In genomic region chr9:20725675-20726074, GRCh38 we compare ENCODE assay signal across 14 cellular contexts. TPM values are rescaled to one million over a fixed set of nuclear protein-coding genes. Genes with fewer than 3 reads are reported as not detected.
DNase-seq lines count a peak whose midpoint lies in the region; ATAC-seq, FAIRE-seq and TF ChIP-seq lines count a peak whose summit lies in the region.
"Had no signal": no experiment of that assay in that cellular context is flagged by ENCODE, and none has a peak within 500 bp of the region (broad histone marks: within the 10 kb centered on the region; RNA-seq: fewer than 3 reads in every experiment).

No MANE protein-coding gene starts in this region.

- H3K9me3 ChIP-seq in lower lobe of right lung: no peaks in the 10 kb centered on the region
- H3K9me3 ChIP-seq: breast epithelium had no signal

- intact Hi-C loops in lower lobe of right lung (cut with DNase I): no loop called here

- CTCF ChIA-PET in activated CD8-positive, alpha-beta T cell treated with anti-CD3 and anti-CD28 coated beads, Interleukin-2, amount 10 ng/mL, durations not matched to agents 7 days and 5 days (lab: Charles Lee): no interaction called here

- no peaks in the 10 kb centered on the region for H3K27me3 Mint-ChIP-seq in T-helper 2 cell treated with Interferon-gamma antibody and Interleukin-4, amounts not matched to agents 5 μg/mL and 100 μg/mL, for 36 hours (ENCODE audit: low read depth)
- no peaks in the 10 kb centered on the region for H3K27me3 Mint-ChIP-seq in activated CD8-positive, alpha-beta T cell treated with anti-CD3 and anti-CD28 coated beads, Interleukin-2, amount 10 ng/mL, durations not matched to agents 7 days and 5 days (ENCODE audit: low read depth)
- H3K27me3 Mint-ChIP-seq: CD4-positive, alpha-beta memory T cell; stimulated activated naive CD8-positive, alpha-beta T cell treated with anti-CD3 and anti-CD28 coated beads, Interleukin-15, amount 100 ng/mL, for 72 hours had no signal

- H3K4me1 ChIP-seq in lower lobe of right lung: peaks cover 9% of the 10 kb centered on the region
- H3K4me1 ChIP-seq: breast epithelium had no signal

- peaks cover 20% of the 10 kb centered on the region for H3K36me3 Mint-ChIP-seq in T-helper 2 cell treated with Interferon-gamma antibody and Interleukin-4, amounts not matched to agents 5 μg/mL and 100 μg/mL, for 36 hours (ENCODE audit: low read depth)
- H3K36me3 Mint-ChIP-seq in activated CD8-positive, alpha-beta T cell treated with anti-CD3 and anti-CD28 coated beads, Interleukin-2, amount 10 ng/mL, durations not matched to agents 7 days and 5 days (ENCODE audit: low read depth): peaks cover 37% of the 10 kb centered on the region

- no peak for DNase-seq in T-helper 2 cell treated with Interferon-gamma antibody and Interleukin-4, amounts not matched to agents 5 μg/mL and 100 μg/mL, for 36 hours (ENCODE audit: low spot score)
- DNase-seq in T-helper 2 cell: no peak
- no peak for DNase-seq in GM18507 (ENCODE audit: extremely low spot score, insufficient read length, low read depth)
- no peak for DNase-seq in activated CD8-positive, alpha-beta T cell treated with anti-CD3 and anti-CD28 coated beads, Interleukin-2, amount 10 ng/mL, durations not matched to agents 7 days and 5 days
- DNase-seq in lower lobe of right lung: no peak
- no peak for DNase-seq in ACHN
- DNase-seq: CD4-positive, alpha-beta memory T cell; stimulated activated naive CD8-positive, alpha-beta T cell treated with anti-CD3 and anti-CD28 coated beads, Interleukin-15, amount 100 ng/mL, for 72 hours had no signal

- TF ChIP-seq CTCF in lower lobe of right lung (IDR thresholded peaks at IDR 0.05): no peak

- no peak for ATAC-seq in activated CD8-positive, alpha-beta T cell treated with anti-CD3 and anti-CD28 coated beads, Interleukin-2, amount 10 ng/mL, durations not matched to agents 7 days and 5 days
- ATAC-seq in lower lobe of right lung (peak; percentile 38 to 66), GM21367 (IDR thresholded peaks at IDR 0.05; ENCODE audit: unreplicated experiment) (no peak), HG03378 (IDR thresholded peaks at IDR 0.05; ENCODE audit: unreplicated experiment) (no peak)
- ATAC-seq: activated naive CD4-positive, alpha-beta T cell treated with anti-CD3 and anti-CD28 coated beads, Interleukin-2, amount 50 U/mL, for 72 hours; esophagus mucosa; stimulated activated naive CD8-positive, alpha-beta T cell treated with anti-CD3 and anti-CD28 coated beads, Interleukin-15, amount 100 ng/mL, for 72 hours had no signal

- no peak overlapping the region for H3K27ac Mint-ChIP-seq in T-helper 2 cell treated with Interferon-gamma antibody and Interleukin-4, amounts not matched to agents 5 μg/mL and 100 μg/mL, for 36 hours
- H3K27ac Mint-ChIP-seq in activated CD8-positive, alpha-beta T cell treated with anti-CD3 and anti-CD28 coated beads, Interleukin-2, amount 10 ng/mL, durations not matched to agents 7 days and 5 days: no peak overlapping the region

- H3K27ac ChIP-seq in lower lobe of right lung: peak overlapping the region; percentile 2
- H3K27ac ChIP-seq: breast epithelium, KMS-11 had no signal

- no peaks in the 10 kb centered on the region for H3K36me3 ChIP-seq in lower lobe of right lung
- H3K36me3 ChIP-seq: breast epithelium had no signal

- POLR2A ChIA-PET in activated CD8-positive, alpha-beta T cell treated with anti-CD3 and anti-CD28 coated beads, Interleukin-2, amount 10 ng/mL, durations not matched to agents 7 days and 5 days (lab: Charles Lee): no interaction called here

- H3K4me1 Mint-ChIP-seq in T-helper 2 cell treated with Interferon-gamma antibody and Interleukin-4, amounts not matched to agents 5 μg/mL and 100 μg/mL, for 36 hours (ENCODE audit: low read depth): peaks cover 20% of the 10 kb centered on the region
- H3K4me1 Mint-ChIP-seq in activated CD8-positive, alpha-beta T cell treated with anti-CD3 and anti-CD28 coated beads, Interleukin-2, amount 10 ng/mL, durations not matched to agents 7 days and 5 days (ENCODE audit: low read depth): peaks cover 30% of the 10 kb centered on the region

- H3K27me3 ChIP-seq in lower lobe of right lung (ENCODE audit: low read depth): no peaks in the 10 kb centered on the region
- H3K27me3 ChIP-seq: breast epithelium had no signal

- no peak overlapping the region for H3K4me3 ChIP-seq in lower lobe of right lung
- H3K4me3 ChIP-seq: breast epithelium had no signal

- H3K4me3 Mint-ChIP-seq in T-helper 2 cell treated with Interferon-gamma antibody and Interleukin-4, amounts not matched to agents 5 μg/mL and 100 μg/mL, for 36 hours: peak overlapping the region; percentile 50
- peak overlapping the region; percentile 36 for H3K4me3 Mint-ChIP-seq in activated CD8-positive, alpha-beta T cell treated with anti-CD3 and anti-CD28 coated beads, Interleukin-2, amount 10 ng/mL, durations not matched to agents 7 days and 5 days

- no peaks in the 10 kb centered on the region for H3K9me3 Mint-ChIP-seq in T-helper 2 cell treated with Interferon-gamma antibody and Interleukin-4, amounts not matched to agents 5 μg/mL and 100 μg/mL, for 36 hours
- no peaks in the 10 kb centered on the region for H3K9me3 Mint-ChIP-seq in activated CD8-positive, alpha-beta T cell treated with anti-CD3 and anti-CD28 coated beads, Interleukin-2, amount 10 ng/mL, durations not matched to agents 7 days and 5 days (ENCODE audit: insufficient read depth)
- H3K9me3 Mint-ChIP-seq: activated naive CD4-positive, alpha-beta T cell treated with anti-CD3 and anti-CD28 coated beads, Interleukin-2, amount 50 U/mL, for 72 hours; CD4-positive, alpha-beta memory T cell; stimulated activated naive CD8-positive, alpha-beta T cell treated with anti-CD3 and anti-CD28 coated beads, Interleukin-15, amount 100 ng/mL, for 72 hours had no signal

- FAIRE-seq in GM18507 (lab: Jason Lieb, UNC): peak; percentile 51

- in situ Hi-C loops in ACHN (cut with HindIII; ENCODE audit: low pct_ligation_motif_present, low pct_unique_long_range_greater_than_20kb, low sequenced_read_pairs): no loop called here

RNA-seq across cellular contexts. Expression of gene FOCAD, which starts 41.6 kb away (rescaled TPM):
- total RNA-seq in activated CD8-positive, alpha-beta T cell treated with anti-CD3 and anti-CD28 coated beads, Interleukin-2, amount 10 ng/mL, durations not matched to agents 7 days and 5 days: 10 to 100 TPM; 31.5 to 32.8 TPM
- 29.5 TPM for total RNA-seq in lower lobe of right lung

Comparison
In these comparisons a context has a peak if more than half of its experiments do, and no peak if none do; other contexts are left out.
1. ATAC-seq: peak in lower lobe of right lung (2 of 2); none in activated CD8-positive, alpha-beta T cell treated with anti-CD3 and anti-CD28 coated beads, Interleukin-2, amount 10 ng/mL, durations not matched to agents 7 days and 5 days (single experiment), GM21367 (single experiment) and HG03378 (single experiment).